Comparison of ENCODE assay signal across 1 cellular context in genomic region chr1:246078126-246078887, GRCh38.
A peak's percentile ranks its signal among the peaks of the same experiment; 100 is the strongest.
TF ChIP-seq lines count a peak whose summit lies in the region.

No MANE protein-coding gene starts in this region.

TF ChIP-seq in K562, 482 proteins besides CTCF, POLR2A, EP300 and RAD21 (continued from another document and continues in another):
- TF ChIP-seq TRIM25 (IDR thresholded peaks at IDR 0.05; ENCODE audit: borderline replicate concordance): no peak
- TF ChIP-seq HDAC3 (IDR thresholded peaks at IDR 0.05; ENCODE audit: borderline replicate concordance, partially characterized antibody): no peak
- no peak for TF ChIP-seq NELFE (IDR thresholded peaks at IDR 0.05; ENCODE audit: insufficient read depth, insufficient read length)
- TF ChIP-seq, protein P1, sequence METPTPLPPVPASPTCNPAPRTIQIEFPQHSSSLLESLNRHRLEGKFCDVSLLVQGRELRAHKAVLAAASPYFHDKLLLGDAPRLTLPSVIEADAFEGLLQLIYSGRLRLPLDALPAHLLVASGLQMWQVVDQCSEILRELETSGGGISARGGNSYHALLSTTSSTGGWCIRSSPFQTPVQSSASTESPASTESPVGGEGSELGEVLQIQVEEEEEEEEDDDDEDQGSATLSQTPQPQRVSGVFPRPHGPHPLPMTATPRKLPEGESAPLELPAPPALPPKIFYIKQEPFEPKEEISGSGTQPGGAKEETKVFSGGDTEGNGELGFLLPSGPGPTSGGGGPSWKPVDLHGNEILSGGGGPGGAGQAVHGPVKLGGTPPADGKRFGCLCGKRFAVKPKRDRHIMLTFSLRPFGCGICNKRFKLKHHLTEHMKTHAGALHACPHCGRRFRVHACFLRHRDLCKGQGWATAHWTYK (CRISPR knock-in tag; IDR thresholded peaks at IDR 0.05): no peak; the same call in 1 of the 2 replicates
- TF ChIP-seq RBM14 (IDR thresholded peaks at IDR 0.05; ENCODE audit: borderline replicate concordance, insufficient read depth, low read depth, low read length): no peak
- TF ChIP-seq NCOA1 (IDR thresholded peaks at IDR 0.05; ENCODE audit: low read depth): no peak
- no peak for TF ChIP-seq KLF6 (CRISPR knock-in tag; IDR thresholded peaks at IDR 0.05; ENCODE audit: borderline replicate concordance)
- TF ChIP-seq WHSC1 (IDR thresholded peaks at IDR 0.05; ENCODE audit: low read length): no peak
- TF ChIP-seq ZNF324 (CRISPR knock-in tag; IDR thresholded peaks at IDR 0.05): no peak
- TF ChIP-seq ELK1 (CRISPR knock-in tag; IDR thresholded peaks at IDR 0.05): no peak
- no peak for TF ChIP-seq FOXM1 (IDR thresholded peaks at IDR 0.05; ENCODE audit: low read depth)
- no peak for TF ChIP-seq FOXM1 (CRISPR knock-in tag; IDR thresholded peaks at IDR 0.05; ENCODE audit: low read depth)
- TF ChIP-seq ZNF133 (CRISPR knock-in tag; IDR thresholded peaks at IDR 0.05): no peak
- no peak for TF ChIP-seq HDAC8 (tag; IDR thresholded peaks at IDR 0.05)
- TF ChIP-seq ETS2 (tag; IDR thresholded peaks at IDR 0.05; ENCODE audit: borderline replicate concordance, poor library complexity, severe bottlenecking): no peak
- TF ChIP-seq EWSR1 (IDR thresholded peaks at IDR 0.05; ENCODE audit: borderline replicate concordance, low read depth, partially characterized antibody): no peak
- no peak for TF ChIP-seq KLF10 (CRISPR knock-in tag; IDR thresholded peaks at IDR 0.05)
- TF ChIP-seq, protein P2, sequence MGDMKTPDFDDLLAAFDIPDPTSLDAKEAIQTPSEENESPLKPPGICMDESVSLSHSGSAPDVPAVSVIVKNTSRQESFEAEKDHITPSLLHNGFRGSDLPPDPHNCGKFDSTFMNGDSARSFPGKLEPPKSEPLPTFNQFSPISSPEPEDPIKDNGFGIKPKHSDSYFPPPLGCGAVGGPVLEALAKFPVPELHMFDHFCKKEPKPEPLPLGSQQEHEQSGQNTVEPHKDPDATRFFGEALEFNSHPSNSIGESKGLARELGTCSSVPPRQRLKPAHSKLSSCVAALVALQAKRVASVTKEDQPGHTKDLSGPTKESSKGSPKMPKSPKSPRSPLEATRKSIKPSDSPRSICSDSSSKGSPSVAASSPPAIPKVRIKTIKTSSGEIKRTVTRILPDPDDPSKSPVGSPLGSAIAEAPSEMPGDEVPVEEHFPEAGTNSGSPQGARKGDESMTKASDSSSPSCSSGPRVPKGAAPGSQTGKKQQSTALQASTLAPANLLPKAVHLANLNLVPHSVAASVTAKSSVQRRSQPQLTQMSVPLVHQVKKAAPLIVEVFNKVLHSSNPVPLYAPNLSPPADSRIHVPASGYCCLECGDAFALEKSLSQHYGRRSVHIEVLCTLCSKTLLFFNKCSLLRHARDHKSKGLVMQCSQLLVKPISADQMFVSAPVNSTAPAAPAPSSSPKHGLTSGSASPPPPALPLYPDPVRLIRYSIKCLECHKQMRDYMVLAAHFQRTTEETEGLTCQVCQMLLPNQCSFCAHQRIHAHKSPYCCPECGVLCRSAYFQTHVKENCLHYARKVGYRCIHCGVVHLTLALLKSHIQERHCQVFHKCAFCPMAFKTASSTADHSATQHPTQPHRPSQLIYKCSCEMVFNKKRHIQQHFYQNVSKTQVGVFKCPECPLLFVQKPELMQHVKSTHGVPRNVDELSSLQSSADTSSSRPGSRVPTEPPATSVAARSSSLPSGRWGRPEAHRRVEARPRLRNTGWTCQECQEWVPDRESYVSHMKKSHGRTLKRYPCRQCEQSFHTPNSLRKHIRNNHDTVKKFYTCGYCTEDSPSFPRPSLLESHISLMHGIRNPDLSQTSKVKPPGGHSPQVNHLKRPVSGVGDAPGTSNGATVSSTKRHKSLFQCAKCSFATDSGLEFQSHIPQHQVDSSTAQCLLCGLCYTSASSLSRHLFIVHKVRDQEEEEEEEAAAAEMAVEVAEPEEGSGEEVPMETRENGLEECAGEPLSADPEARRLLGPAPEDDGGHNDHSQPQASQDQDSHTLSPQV (IDR thresholded peaks at IDR 0.05): peak; percentile 75
- TF ChIP-seq SNRNP70 (optimal IDR thresholded peaks at IDR 0.05; ENCODE audit: low read depth, low read length): no peak
- no peak for TF ChIP-seq CEBPZ (IDR thresholded peaks at IDR 0.05; ENCODE audit: borderline replicate concordance, low read depth, low read length)
- TF ChIP-seq PHF21A (IDR thresholded peaks at IDR 0.05; ENCODE audit: borderline replicate concordance, low read depth): no peak
- TF ChIP-seq, protein P3, sequence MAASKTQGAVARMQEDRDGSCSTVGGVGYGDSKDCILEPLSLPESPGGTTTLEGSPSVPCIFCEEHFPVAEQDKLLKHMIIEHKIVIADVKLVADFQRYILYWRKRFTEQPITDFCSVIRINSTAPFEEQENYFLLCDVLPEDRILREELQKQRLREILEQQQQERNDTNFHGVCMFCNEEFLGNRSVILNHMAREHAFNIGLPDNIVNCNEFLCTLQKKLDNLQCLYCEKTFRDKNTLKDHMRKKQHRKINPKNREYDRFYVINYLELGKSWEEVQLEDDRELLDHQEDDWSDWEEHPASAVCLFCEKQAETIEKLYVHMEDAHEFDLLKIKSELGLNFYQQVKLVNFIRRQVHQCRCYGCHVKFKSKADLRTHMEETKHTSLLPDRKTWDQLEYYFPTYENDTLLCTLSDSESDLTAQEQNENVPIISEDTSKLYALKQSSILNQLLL (CRISPR knock-in tag; IDR thresholded peaks at IDR 0.05; ENCODE audit: borderline replicate concordance): no peak
- no peak for TF ChIP-seq NR2C1 (IDR thresholded peaks at IDR 0.05)
- peak; percentile 15; the same call in 1 of the 2 replicates for TF ChIP-seq NR2C1 (tag; IDR thresholded peaks at IDR 0.05)
- no peak for TF ChIP-seq NEUROD1 (IDR thresholded peaks at IDR 0.05; ENCODE audit: borderline replicate concordance, low read depth, low read length, partially characterized antibody)
- TF ChIP-seq, protein P4, sequence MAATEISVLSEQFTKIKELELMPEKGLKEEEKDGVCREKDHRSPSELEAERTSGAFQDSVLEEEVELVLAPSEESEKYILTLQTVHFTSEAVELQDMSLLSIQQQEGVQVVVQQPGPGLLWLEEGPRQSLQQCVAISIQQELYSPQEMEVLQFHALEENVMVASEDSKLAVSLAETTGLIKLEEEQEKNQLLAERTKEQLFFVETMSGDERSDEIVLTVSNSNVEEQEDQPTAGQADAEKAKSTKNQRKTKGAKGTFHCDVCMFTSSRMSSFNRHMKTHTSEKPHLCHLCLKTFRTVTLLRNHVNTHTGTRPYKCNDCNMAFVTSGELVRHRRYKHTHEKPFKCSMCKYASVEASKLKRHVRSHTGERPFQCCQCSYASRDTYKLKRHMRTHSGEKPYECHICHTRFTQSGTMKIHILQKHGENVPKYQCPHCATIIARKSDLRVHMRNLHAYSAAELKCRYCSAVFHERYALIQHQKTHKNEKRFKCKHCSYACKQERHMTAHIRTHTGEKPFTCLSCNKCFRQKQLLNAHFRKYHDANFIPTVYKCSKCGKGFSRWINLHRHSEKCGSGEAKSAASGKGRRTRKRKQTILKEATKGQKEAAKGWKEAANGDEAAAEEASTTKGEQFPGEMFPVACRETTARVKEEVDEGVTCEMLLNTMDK (IDR thresholded peaks at IDR 0.05; ENCODE audit: borderline replicate concordance, insufficient read depth, low read depth, low read length, poor library complexity, severe bottlenecking): no peak
- TF ChIP-seq ZFP36 (IDR thresholded peaks at IDR 0.05; ENCODE audit: low read depth, low read length, partially characterized antibody): no peak
- no peak for TF ChIP-seq PTBP1 (IDR thresholded peaks at IDR 0.05; ENCODE audit: low read depth, low read length)
- no peak for TF ChIP-seq PCBP1 (IDR thresholded peaks at IDR 0.05; ENCODE audit: low read depth, low read length, poor library complexity, severe bottlenecking)
- TF ChIP-seq ZNF232 (CRISPR knock-in tag; IDR thresholded peaks at IDR 0.05): no peak
- TF ChIP-seq, protein P5, sequence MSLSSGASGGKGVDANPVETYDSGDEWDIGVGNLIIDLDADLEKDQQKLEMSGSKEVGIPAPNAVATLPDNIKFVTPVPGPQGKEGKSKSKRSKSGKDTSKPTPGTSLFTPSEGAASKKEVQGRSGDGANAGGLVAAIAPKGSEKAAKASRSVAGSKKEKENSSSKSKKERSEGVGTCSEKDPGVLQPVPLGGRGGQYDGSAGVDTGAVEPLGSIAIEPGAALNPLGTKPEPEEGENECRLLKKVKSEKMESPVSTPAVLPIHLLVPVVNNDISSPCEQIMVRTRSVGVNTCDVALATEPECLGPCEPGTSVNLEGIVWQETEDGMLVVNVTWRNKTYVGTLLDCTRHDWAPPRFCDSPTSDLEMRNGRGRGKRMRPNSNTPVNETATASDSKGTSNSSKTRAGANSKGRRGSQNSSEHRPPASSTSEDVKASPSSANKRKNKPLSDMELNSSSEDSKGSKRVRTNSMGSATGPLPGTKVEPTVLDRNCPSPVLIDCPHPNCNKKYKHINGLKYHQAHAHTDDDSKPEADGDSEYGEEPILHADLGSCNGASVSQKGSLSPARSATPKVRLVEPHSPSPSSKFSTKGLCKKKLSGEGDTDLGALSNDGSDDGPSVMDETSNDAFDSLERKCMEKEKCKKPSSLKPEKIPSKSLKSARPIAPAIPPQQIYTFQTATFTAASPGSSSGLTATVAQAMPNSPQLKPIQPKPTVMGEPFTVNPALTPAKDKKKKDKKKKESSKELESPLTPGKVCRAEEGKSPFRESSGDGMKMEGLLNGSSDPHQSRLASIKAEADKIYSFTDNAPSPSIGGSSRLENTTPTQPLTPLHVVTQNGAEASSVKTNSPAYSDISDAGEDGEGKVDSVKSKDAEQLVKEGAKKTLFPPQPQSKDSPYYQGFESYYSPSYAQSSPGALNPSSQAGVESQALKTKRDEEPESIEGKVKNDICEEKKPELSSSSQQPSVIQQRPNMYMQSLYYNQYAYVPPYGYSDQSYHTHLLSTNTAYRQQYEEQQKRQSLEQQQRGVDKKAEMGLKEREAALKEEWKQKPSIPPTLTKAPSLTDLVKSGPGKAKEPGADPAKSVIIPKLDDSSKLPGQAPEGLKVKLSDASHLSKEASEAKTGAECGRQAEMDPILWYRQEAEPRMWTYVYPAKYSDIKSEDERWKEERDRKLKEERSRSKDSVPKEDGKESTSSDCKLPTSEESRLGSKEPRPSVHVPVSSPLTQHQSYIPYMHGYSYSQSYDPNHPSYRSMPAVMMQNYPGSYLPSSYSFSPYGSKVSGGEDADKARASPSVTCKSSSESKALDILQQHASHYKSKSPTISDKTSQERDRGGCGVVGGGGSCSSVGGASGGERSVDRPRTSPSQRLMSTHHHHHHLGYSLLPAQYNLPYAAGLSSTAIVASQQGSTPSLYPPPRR (CRISPR knock-in tag; IDR thresholded peaks at IDR 0.05; ENCODE audit: borderline replicate concordance): no peak
- no peak for TF ChIP-seq ZNF24 (IDR thresholded peaks at IDR 0.05)
- TF ChIP-seq DMBX1 (CRISPR knock-in tag; IDR thresholded peaks at IDR 0.05; ENCODE audit: borderline replicate concordance): 0 out of 2 replicates have a peak, but pooled peaks have one; percentile 30
- no peak for TF ChIP-seq SETDB1 (IDR thresholded peaks at IDR 0.05; ENCODE audit: low read length)
- no peak for TF ChIP-seq RBM15 (IDR thresholded peaks at IDR 0.05; ENCODE audit: insufficient read depth, low read length)
- TF ChIP-seq ZNF280A (IDR thresholded peaks at IDR 0.05; ENCODE audit: low read depth, partially characterized antibody): no peak
